Comparison of ENCODE assay signal across 9 cellular contexts in the genomic region with DNA sequence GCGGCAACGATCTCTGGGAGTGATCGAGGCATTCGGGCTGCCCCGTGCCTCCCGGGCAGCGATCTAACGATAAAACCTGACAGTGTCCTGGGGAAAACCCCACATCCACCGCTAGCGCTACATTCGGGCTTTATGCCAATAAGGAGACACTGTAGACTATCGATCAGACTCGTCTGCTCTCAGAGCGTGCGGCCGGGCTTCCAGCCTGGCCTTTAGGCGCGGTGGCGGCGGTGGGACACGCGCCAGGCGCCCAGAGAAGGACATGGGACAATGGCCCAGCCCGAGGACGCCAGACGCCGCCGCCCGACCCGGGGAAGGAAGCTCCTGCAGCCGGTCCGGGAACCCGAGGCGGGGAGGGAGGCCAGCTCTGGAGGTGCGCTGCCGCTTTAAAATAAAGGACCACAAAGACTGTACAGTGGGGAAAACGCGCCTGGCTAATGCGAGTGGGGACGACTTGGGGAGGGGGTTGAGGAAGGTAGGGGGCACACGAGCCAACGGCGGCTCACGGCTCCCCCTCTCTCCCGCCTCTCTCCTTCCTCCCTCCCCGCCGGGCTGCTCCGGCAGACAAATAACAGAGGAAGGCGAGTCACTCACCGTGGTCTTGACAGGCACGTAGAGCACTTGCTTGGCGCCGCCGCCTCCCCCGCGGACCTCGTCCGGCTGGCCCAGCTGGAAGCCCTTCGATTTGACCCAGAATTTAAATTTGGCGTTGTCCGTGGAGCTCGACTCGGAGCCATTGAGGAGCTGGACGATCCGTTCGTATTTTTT. TPM values are rescaled to one million over a fixed set of nuclear protein-coding genes. Genes with fewer than 3 reads are reported as not detected.
DNase-seq lines count a peak whose midpoint lies in the region; ATAC-seq and TF ChIP-seq lines count a peak whose summit lies in the region.
"Had no signal": no experiment of that assay in that cellular context is flagged by ENCODE, and none has a peak within 500 bp of the region (broad histone marks: within the 10 kb centered on the region; RNA-seq: fewer than 3 reads in every experiment).

No MANE protein-coding gene starts in this region.

- H3K9me3 ChIP-seq in colonic mucosa (no peaks in the 10 kb centered on the region), lung (ENCODE audit: control insufficient read depth in 2 of 2, insufficient read depth in 1 of 2, low read length in 1 of 2) (peaks cover 0 to 9% of the 10 kb centered on the region in 2 donors)

- no peak for TF ChIP-seq CTCF in colonic mucosa (IDR thresholded peaks at IDR 0.05)
- no peak for TF ChIP-seq CTCF in lung (IDR thresholded peaks at IDR 0.05; ENCODE audit: control extremely low read depth, extremely low read depth)

- peaks cover 26% of the 10 kb centered on the region for H3K27me3 ChIP-seq in colonic mucosa
- H3K27me3 ChIP-seq in lung (ENCODE audit: control insufficient read depth, insufficient read depth) = peaks cover 7% of the 10 kb centered on the region
- H3K27me3 ChIP-seq: BLaER1 had no signal

- peaks cover 5% of the 10 kb centered on the region for H3K4me1 Mint-ChIP-seq in activated naive CD8-positive, alpha-beta T cell treated with anti-CD3 and anti-CD28 coated beads, Interleukin-2, amount 10 ng/mL, durations not matched to agents 7 days and 5 days
- peaks cover 6% of the 10 kb centered on the region for H3K4me1 Mint-ChIP-seq in activated naive CD8-positive, alpha-beta T cell treated with anti-CD3 and anti-CD28 coated beads for 36 hours

- H3K9me3 Mint-ChIP-seq in activated naive CD8-positive, alpha-beta T cell treated with anti-CD3 and anti-CD28 coated beads, Interleukin-2, amount 10 ng/mL, durations not matched to agents 7 days and 5 days = no peaks in the 10 kb centered on the region
- H3K9me3 Mint-ChIP-seq in activated naive CD8-positive, alpha-beta T cell treated with anti-CD3 and anti-CD28 coated beads for 36 hours = no peaks in the 10 kb centered on the region

- H3K36me3 ChIP-seq in colonic mucosa (no peaks in the 10 kb centered on the region), lung (ENCODE audit: control insufficient read depth in 2 of 2, insufficient read depth in 2 of 2, low read length in 2 of 2) (no peaks in the 10 kb centered on the region)
- H3K36me3 ChIP-seq: BLaER1 had no signal

- H3K4me3 ChIP-seq in colonic mucosa (peak overlapping the region; percentile 27), lung (no peak overlapping the region)
- H3K4me3 ChIP-seq: BLaER1 had no signal

- H3K27ac Mint-ChIP-seq in activated naive CD8-positive, alpha-beta T cell treated with anti-CD3 and anti-CD28 coated beads, Interleukin-2, amount 10 ng/mL, durations not matched to agents 7 days and 5 days = no peak overlapping the region
- H3K27ac Mint-ChIP-seq in activated naive CD8-positive, alpha-beta T cell treated with anti-CD3 and anti-CD28 coated beads for 36 hours = no peak overlapping the region

- H3K4me1 ChIP-seq in colonic mucosa (peaks cover 9% of the 10 kb centered on the region), lung (ENCODE audit: control insufficient read depth in 2 of 2, insufficient read depth in 2 of 2, low read length in 2 of 2) (peaks cover 6 to 12% of the 10 kb centered on the region in 2 donors)
- H3K4me1 ChIP-seq: BLaER1 had no signal

- H3K9ac ChIP-seq in colonic mucosa (ENCODE audit: low read depth in 2 of 2, low read length in 2 of 2) = no peak overlapping the region
- H3K9ac ChIP-seq: BLaER1 had no signal

- DNase-seq in activated naive CD8-positive, alpha-beta T cell treated with anti-CD3 and anti-CD28 coated beads, Interleukin-2, amount 10 ng/mL, durations not matched to agents 7 days and 5 days = no peak
- DNase-seq in activated naive CD8-positive, alpha-beta T cell treated with anti-CD3 and anti-CD28 coated beads for 36 hours = no peak
- DNase-seq in NCI-H2227 treated with DMSO at 0.1 percent for 48 hours (lab: John Stamatoyannopoulos, UW) (peak; percentile 78), colonic mucosa (peak; percentile 22), lung (ENCODE audit: low spot score) (no peak), ureter (ENCODE audit: low spot score) (peak; percentile 42), A172 (ENCODE audit: low spot score) (no peak)

- no peak for ATAC-seq in activated naive CD8-positive, alpha-beta T cell treated with anti-CD3 and anti-CD28 coated beads, Interleukin-2, amount 10 ng/mL, durations not matched to agents 7 days and 5 days (ENCODE audit: low read depth)
- ATAC-seq in lung (ENCODE audit: insufficient read depth, low FRiP score) (peak; percentile 20), GM21360 (IDR thresholded peaks at IDR 0.05; ENCODE audit: unreplicated experiment) (no peak)

- intact Hi-C loops in colonic mucosa (cut with DNase I) = no loop called here

- 1 to 2% methylated on average over 64 to 66 of the region's 66 CpGs for WGBS in lung, 2 donors

- peaks cover 39% of the 10 kb centered on the region for H3K27me3 Mint-ChIP-seq in activated naive CD8-positive, alpha-beta T cell treated with anti-CD3 and anti-CD28 coated beads, Interleukin-2, amount 10 ng/mL, durations not matched to agents 7 days and 5 days
- H3K27me3 Mint-ChIP-seq in activated naive CD8-positive, alpha-beta T cell treated with anti-CD3 and anti-CD28 coated beads for 36 hours = peaks cover 55% of the 10 kb centered on the region

- peak overlapping the region; percentile 13 for H3K4me3 Mint-ChIP-seq in activated naive CD8-positive, alpha-beta T cell treated with anti-CD3 and anti-CD28 coated beads, Interleukin-2, amount 10 ng/mL, durations not matched to agents 7 days and 5 days
- H3K4me3 Mint-ChIP-seq in activated naive CD8-positive, alpha-beta T cell treated with anti-CD3 and anti-CD28 coated beads for 36 hours = no peak overlapping the region

- POLR2A ChIA-PET in activated naive CD8-positive, alpha-beta T cell treated with anti-CD3 and anti-CD28 coated beads, Interleukin-2, amount 10 ng/mL, durations not matched to agents 7 days and 5 days (lab: Charles Lee) = no interaction called here

- peaks cover 2% of the 10 kb centered on the region for H3K36me3 Mint-ChIP-seq in activated naive CD8-positive, alpha-beta T cell treated with anti-CD3 and anti-CD28 coated beads, Interleukin-2, amount 10 ng/mL, durations not matched to agents 7 days and 5 days
- no peaks in the 10 kb centered on the region for H3K36me3 Mint-ChIP-seq in activated naive CD8-positive, alpha-beta T cell treated with anti-CD3 and anti-CD28 coated beads for 36 hours

- H3K27ac ChIP-seq in colonic mucosa (no peak overlapping the region), lung (ENCODE audit: low read depth in 1 of 2, low read length in 1 of 2) (no peak overlapping the region)
- H3K27ac ChIP-seq: BLaER1 had no signal

RNA-seq across cellular contexts. Expression of gene NOL4, which starts 2.1 kb away (rescaled TPM):
- total RNA-seq in activated naive CD8-positive, alpha-beta T cell treated with anti-CD3 and anti-CD28 coated beads, Interleukin-2, amount 10 ng/mL, durations not matched to agents 7 days and 5 days = not detected
- not detected for total RNA-seq in activated naive CD8-positive, alpha-beta T cell treated with anti-CD3 and anti-CD28 coated beads for 36 hours
- total RNA-seq in colonic mucosa (1 to 10 TPM; 1.3 to 1.5 TPM), lung (1 to 10 TPM in 1 of 2 donors, under 1 TPM in 1; 0.67 to 3.1 TPM), ureter (10.5 TPM)
- under 1 TPM; 0.02 to 0.06 TPM for polyA plus RNA-seq in lung
- not detected in 2 replicates for total RNA-seq in A172 (2014; rRNA removed; shearing (Covaris generic))

Comparison
In these comparisons a context has a peak if more than half of its experiments do, and no peak if none do; other contexts are left out.
1. DNase-seq: peak in NCI-H2227 treated with DMSO at 0.1 percent for 48 hours (single experiment), colonic mucosa (single experiment) and ureter (single experiment); none in activated naive CD8-positive, alpha-beta T cell treated with anti-CD3 and anti-CD28 coated beads, Interleukin-2, amount 10 ng/mL, durations not matched to agents 7 days and 5 days (single experiment), activated naive CD8-positive, alpha-beta T cell treated with anti-CD3 and anti-CD28 coated beads for 36 hours (single experiment), lung (single experiment) and A172 (single experiment).